ENCODE assay signal across 17 cellular contexts in genomic region chr7:101680406-101681145, GRCh38. TPM values are rescaled to one million over a fixed set of nuclear protein-coding genes. Genes with fewer than 3 reads are reported as not detected.
DNase-seq lines count a peak whose midpoint lies in the region; ATAC-seq and TF ChIP-seq lines count a peak whose summit lies in the region.
"Had no signal": no experiment of that assay in that cellular context is flagged by ENCODE, and none has a peak within 500 bp of the region (broad histone marks: within the 10 kb centered on the region; RNA-seq: fewer than 3 reads in every experiment).

No MANE protein-coding gene starts in this region.

- H2AFZ ChIP-seq in PC-9, result no peak overlapping the region

- CTCF ChIA-PET in PC-9 (lab: Charles Lee), result interaction anchor here (0.7 to 1.4 kb wide), 3 partner anchors 29 to 112 kb away, joined by 3 to 6 read pairs (median 3); no protein-coding TSS in a partner anchor

- no peaks in the 10 kb centered on the region for H4K20me1 ChIP-seq in PC-9 (ENCODE audit: insufficient read depth)

- peaks cover 12% of the 10 kb centered on the region; the same call in 1 of the 2 replicates for H3F3A ChIP-seq in PC-9 (ENCODE audit: insufficient read depth, low read depth)

- H3K36me3 ChIP-seq in PC-9 (ENCODE audit: low read depth), result no peaks in the 10 kb centered on the region
- H3K36me3 ChIP-seq in psoas muscle (ENCODE audit: insufficient read depth in 1 of 2, low read depth in 1 of 2), result no peaks in the 10 kb centered on the region

- POLR2A ChIA-PET in PC-9 (lab: Charles Lee; ENCODE audit: unreplicated experiment), result interaction anchor here (0.8 to 1.0 kb wide), 2 partner anchors 49 to 95 kb away, joined by 3 to 11 read pairs; no protein-coding TSS in a partner anchor

- intact Hi-C loops in PC-9 (cut with micrococcal nuclease; ENCODE audit: unreplicated experiment) (loop anchor here (1.0 to 2.0 kb wide), 2 partner anchors 78 to 445 kb away; no protein-coding TSS in a partner anchor), psoas muscle (cut with DNase I) (no loop called here)

- H3K27ac ChIP-seq in PC-9 (no peak overlapping the region), psoas muscle (no peak overlapping the region)

- H3K4me3 ChIP-seq in PC-9 (no peak overlapping the region), psoas muscle (no peak overlapping the region)

- no peak for TF ChIP-seq CTCF in PC-9 (conservative IDR thresholded peaks at IDR 0.05)
- no peak for TF ChIP-seq CTCF in psoas muscle (IDR thresholded peaks at IDR 0.05)

- DNase-seq in Daoy (ENCODE audit: low read depth) (peak; percentile 60), PC-9 (no peak), psoas muscle (no peak), OCI-M1 (lab: John Stamatoyannopoulos, UW) (no peak)
- DNase-seq: Caco-2; foreskin melanocyte; NCI-H1436; stimulated activated CD4-positive, alpha-beta T cell treated with anti-CD3 and anti-CD28 coated beads, Interleukin-15, amount 100 ng/mL, for 24 hours had no signal

- peak overlapping the region; percentile 63; the same call in 1 of the 2 replicates for H3K4me2 ChIP-seq in PC-9

- 70 to 85% (median 73%) methylated on average over 20 to 22 of the region's 22 CpGs for WGBS in psoas muscle, 3 donors

- H3K9me3 ChIP-seq in PC-9 (ENCODE audit: insufficient read depth, low read depth), result no peaks in the 10 kb centered on the region
- no peaks in the 10 kb centered on the region for H3K9me3 ChIP-seq in psoas muscle
- H3K9me3 ChIP-seq: Caco-2 had no signal

- no TSS peak for BruUV-seq in PC-9 (replicated peaks; lab: Mats Ljungman, UMichigan)

- H3K4me1 ChIP-seq in PC-9 (replicated peaks; ENCODE audit: insufficient read depth) (peaks cover 13% of the 10 kb centered on the region), psoas muscle (peaks cover 6% of the 10 kb centered on the region)
- H3K4me1 ChIP-seq: Caco-2 had no signal

- no peaks in the 10 kb centered on the region for H3K27me3 ChIP-seq in PC-9 (ENCODE audit: insufficient read depth, low read depth)
- H3K27me3 ChIP-seq in psoas muscle (ENCODE audit: insufficient read depth in 3 of 3, low read length in 2 of 3), result no peaks in the 10 kb centered on the region

- no peaks in the 10 kb centered on the region for H3K9me2 ChIP-seq in PC-9 (ENCODE audit: insufficient read depth)

- H3K79me2 ChIP-seq in PC-9 (ENCODE audit: low read depth), result no peaks in the 10 kb centered on the region

- peak; percentile 11 for ATAC-seq in esophagus mucosa
- ATAC-seq in psoas muscle, result peak in 3 of 4 donors; percentile 4 to 33 (median 26)
- ATAC-seq in HG03097 (IDR thresholded peaks at IDR 0.05; ENCODE audit: low FRiP score, unreplicated experiment), result no peak
- no peak for ATAC-seq in HG03280 (IDR thresholded peaks at IDR 0.05; ENCODE audit: unreplicated experiment)
- ATAC-seq: activated T-helper 17 cell treated with anti-CD3 and anti-CD28 coated beads, Interleukin-2, amount 50 U/mL, for 72 hours had no signal

RNA-seq across cellular contexts. Expression of gene MYL10, which starts 51.5 kb away (rescaled TPM):
- total RNA-seq in Daoy (2014; rRNA removed; shearing (Covaris generic)), result not detected in 2 replicates
- total RNA-seq in PC-9 (2021), result not detected in 2 replicates
- total RNA-seq in esophagus mucosa, result not detected
- not detected for total RNA-seq in psoas muscle
- polyA plus RNA-seq in psoas muscle, result 1 to 10 TPM in 1 of 3 donors, under 1 TPM in 1, not detected in 1; 0.23 to 4.4 TPM
- total RNA-seq: activated T-helper 17 cell treated with anti-CD3 and anti-CD28 coated beads, Interleukin-2, amount 50 U/mL, for 72 hours; bronchial epithelial cell; Caco-2; H4; M059J; neural crest cell had no signal
- polyA plus RNA-seq: keratinocyte had no signal

Comparison
In these comparisons a context has a peak if more than half of its experiments do, and no peak if none do; other contexts are left out.
1. ATAC-seq: peak in esophagus mucosa (single experiment) and psoas muscle (3 of 4); none in HG03097 (single experiment) and HG03280 (single experiment).